8 cellular contexts compared by ENCODE assay signal in the genomic region with DNA sequence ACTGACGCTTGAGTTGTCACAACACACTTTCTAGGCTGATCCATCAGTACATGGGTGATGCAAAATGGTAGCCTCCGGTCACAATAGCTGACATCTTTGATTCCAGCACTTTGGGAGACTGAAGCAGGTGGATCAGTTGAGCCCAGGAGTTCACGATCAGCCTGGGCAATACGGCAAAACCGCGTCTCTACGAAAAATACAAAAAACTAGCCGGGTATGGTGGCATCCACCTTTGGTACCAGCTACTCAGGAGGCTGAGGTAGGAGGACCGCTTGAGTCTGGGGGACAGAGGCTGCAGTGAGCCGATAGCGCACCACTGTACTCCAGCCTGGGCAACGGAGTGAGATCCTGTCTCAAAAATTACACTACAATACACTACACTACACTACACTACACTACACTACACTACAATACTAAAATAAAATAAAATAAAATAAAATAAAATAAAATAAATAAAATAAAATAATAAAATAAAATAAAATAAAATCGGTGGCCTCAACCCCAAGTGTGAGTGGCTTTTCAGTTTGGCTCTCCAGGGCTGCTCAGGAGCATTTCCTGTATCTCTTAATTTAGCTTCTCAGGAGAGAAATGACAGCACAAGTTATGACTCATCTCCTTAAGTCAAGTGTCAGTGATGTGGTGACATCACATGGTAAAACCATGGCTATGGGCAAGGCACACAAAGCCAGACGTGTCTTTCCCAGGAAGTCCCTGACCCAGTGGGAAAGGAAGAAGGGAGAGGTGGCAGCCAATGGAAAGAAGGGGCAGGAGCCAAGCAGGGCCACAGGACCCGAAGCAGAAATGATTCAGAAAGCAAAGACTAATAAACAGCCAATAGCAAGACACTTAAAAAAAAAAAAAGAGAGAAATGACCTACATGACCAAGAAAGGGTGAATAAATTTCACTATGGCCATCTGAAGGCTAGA.
A peak's percentile ranks its signal among the peaks of the same experiment; 100 is the strongest.
DNase-seq lines count a peak whose midpoint lies in the region; ATAC-seq and TF ChIP-seq lines count a peak whose summit lies in the region.

No MANE protein-coding gene starts in this region.

- peak in 1 of 3 donors; percentile 68 for DNase-seq in CD4-positive, CD25-positive, alpha-beta regulatory T cell
- DNase-seq in GM20000 (ENCODE audit: low spot score), result peak; percentile 71
- peak; percentile 84 for DNase-seq in NCI-H2029 (lab: John Stamatoyannopoulos, UW)
- DNase-seq in mammary epithelial cell, result peak; percentile 93
- peak; percentile 32 for DNase-seq in stimulated activated naive B cell treated with anti-CD40 and anti-IgM and Interleukin-4, amounts not matched to agents 10 μg/mL and 1 μg/mL and 100 μg/mL, for 72 hours
- DNase-seq in lower leg skin (ENCODE audit: low spot score in 2 of 2), result no peak
- no peak for DNase-seq in H9

- H2BK20ac ChIP-seq in H9 (ENCODE audit: low read depth, low read length, poor library complexity, severe bottlenecking), result no peak overlapping the region

- 85% methylated on average over 15 of the region's 15 CpGs for WGBS in mammary epithelial cell (ENCODE audit: low coverage, missing lambda C conversion rate)
- 81 to 82% methylated on average over 15 of the region's 15 CpGs for WGBS in lower leg skin, 2 donors
- no CpG with 5 or more reads among the region's 15 CpGs for WGBS in H9 (ENCODE audit: extremely low coverage, insufficient read length, low lambda C conversion rate)

- no peak overlapping the region for H4K8ac ChIP-seq in H9 (replicated peaks; ENCODE audit: insufficient read length, low read depth, low read length)

- no peak overlapping the region for H3K4ac ChIP-seq in H9 (ENCODE audit: low read depth, low read length)

- H2AK5ac ChIP-seq in H9 (ENCODE audit: insufficient read length, low read length), result no peak overlapping the region

- H3K14ac ChIP-seq in H9 (ENCODE audit: insufficient read depth, low read length), result no peak overlapping the region

- H3K27ac Mint-ChIP-seq in CD4-positive, CD25-positive, alpha-beta regulatory T cell, result peak overlapping the region in 1 of 3 donors; percentile 30
- H3K27ac Mint-ChIP-seq in stimulated activated naive B cell treated with anti-CD40 and anti-IgM and Interleukin-4, amounts not matched to agents 10 μg/mL and 1 μg/mL and 100 μg/mL, for 72 hours, result peak overlapping the region; percentile 44
- no peak overlapping the region; a peak in 1 of 7 replicates for H3K27ac Mint-ChIP-seq in H9

- H3K4me3 Mint-ChIP-seq in CD4-positive, CD25-positive, alpha-beta regulatory T cell, result no peak overlapping the region
- H3K4me3 Mint-ChIP-seq in stimulated activated naive B cell treated with anti-CD40 and anti-IgM and Interleukin-4, amounts not matched to agents 10 μg/mL and 1 μg/mL and 100 μg/mL, for 72 hours, result peak overlapping the region in 1 of 2 donors; percentile 36
- H3K4me3 Mint-ChIP-seq in H9, result no peak overlapping the region

- H3K23me2 ChIP-seq in H9 (ENCODE audit: insufficient read length, low read depth, low read length, poor library complexity, severe bottlenecking), result no peaks in the 10 kb centered on the region

- H3K4me2 ChIP-seq in mammary epithelial cell (ENCODE audit: insufficient read depth, low read depth, low read length) (no peak overlapping the region), H9 (ENCODE audit: insufficient read depth, insufficient read length, low read length) (no peak overlapping the region)

- CTCF ChIA-PET in mammary epithelial cell (lab: Charles Lee; ENCODE audit: low non-redundant PET), result no interaction called here

- peaks cover 7% of the 10 kb centered on the region for H3K27me3 ChIP-seq in CD4-positive, CD25-positive, alpha-beta regulatory T cell (ENCODE audit: control insufficient read depth, insufficient read depth, low read length)
- no peaks in the 10 kb centered on the region for H3K27me3 ChIP-seq in mammary epithelial cell (ENCODE audit: insufficient read depth, low read length)
- H3K27me3 ChIP-seq in H9 (ENCODE audit: insufficient read depth, low read length), result no peaks in the 10 kb centered on the region

- H3K18ac ChIP-seq in H9 (ENCODE audit: insufficient read length, low read depth, low read length), result no peak overlapping the region

- H2BK120ac ChIP-seq in H9 (ENCODE audit: low read depth, low read length, poor library complexity, severe bottlenecking), result no peak overlapping the region

- no peak overlapping the region for H2BK5ac ChIP-seq in H9 (ENCODE audit: insufficient read length, low read length)

- TF ChIP-seq CTCF in GM20000 (IDR thresholded peaks at IDR 0.05; ENCODE audit: extremely low read depth, missing control alignments), result no peak
- TF ChIP-seq CTCF in mammary epithelial cell (conservative IDR thresholded peaks at IDR 0.05 in 1 of 2, IDR thresholded peaks at IDR 0.05 in 1 of 2; ENCODE audit: extremely low read depth in 1 of 2, insufficient read depth in 1 of 2, low read depth in 1 of 2, low read length in 2 of 2), result no peak
- no peak for TF ChIP-seq CTCF in lower leg skin (IDR thresholded peaks at IDR 0.05)
- no peak for TF ChIP-seq CTCF in H9 (conservative IDR thresholded peaks at IDR 0.05)

- peaks cover 0 to 3% (median 0%) of the 10 kb centered on the region in 7 donors for H3K9me3 Mint-ChIP-seq in CD4-positive, CD25-positive, alpha-beta regulatory T cell
- H3K9me3 Mint-ChIP-seq in stimulated activated naive B cell treated with anti-CD40 and anti-IgM and Interleukin-4, amounts not matched to agents 10 μg/mL and 1 μg/mL and 100 μg/mL, for 72 hours, result peaks cover 0 to 1% of the 10 kb centered on the region in 2 donors
- H3K9me3 Mint-ChIP-seq in H9, result no peaks in the 10 kb centered on the region; a peak in 1 of 5 replicates

- no peak overlapping the region for H3K56ac ChIP-seq in H9 (ENCODE audit: insufficient read length, low read depth, low read length)

- no peak overlapping the region for H3K4me3 ChIP-seq in CD4-positive, CD25-positive, alpha-beta regulatory T cell (ENCODE audit: low read depth, low read length)
- H3K4me3 ChIP-seq in mammary epithelial cell (replicated peaks in 1 of 3; ENCODE audit: insufficient read depth in 1 of 3, low read depth in 2 of 3, low read length in 3 of 3), result no peak overlapping the region
- no peak overlapping the region for H3K4me3 ChIP-seq in lower leg skin (ENCODE audit: low read depth, poor library complexity, severe bottlenecking)

- no peak overlapping the region for H3K9ac ChIP-seq in mammary epithelial cell (ENCODE audit: insufficient read depth, low read length)
- no peak overlapping the region for H3K9ac ChIP-seq in H9 (ENCODE audit: extremely low read depth, insufficient read length, low read length)

- ATAC-seq in CD4-positive, CD25-positive, alpha-beta regulatory T cell (ENCODE audit: low read depth in 2 of 2), result peak; percentile 35 to 54
- ATAC-seq in stimulated activated naive B cell treated with anti-CD40 and anti-IgM and Interleukin-4, amounts not matched to agents 10 μg/mL and 1 μg/mL and 100 μg/mL, for 72 hours (replicated peaks), result peak; percentile 70 to 86
- ATAC-seq in GM19455 (IDR thresholded peaks at IDR 0.05; ENCODE audit: unreplicated experiment), result no peak

- no peaks in the 10 kb centered on the region for H3K36me3 Mint-ChIP-seq in CD4-positive, CD25-positive, alpha-beta regulatory T cell
- H3K36me3 Mint-ChIP-seq in stimulated activated naive B cell treated with anti-CD40 and anti-IgM and Interleukin-4, amounts not matched to agents 10 μg/mL and 1 μg/mL and 100 μg/mL, for 72 hours, result peaks cover 0 to 3% of the 10 kb centered on the region in 2 donors
- H3K36me3 Mint-ChIP-seq in H9 (ENCODE audit: insufficient read depth in 1 of 3, low read depth in 3 of 3), result no peaks in the 10 kb centered on the region

- H4K91ac ChIP-seq in H9 (ENCODE audit: insufficient read length, low read depth, low read length), result no peak overlapping the region

- in situ Hi-C loops in mammary epithelial cell (cut with MboI; ENCODE audit: low sequenced_read_pairs in 2 of 2), result no loop called here

- H3T11ph ChIP-seq in H9 (ENCODE audit: low read length), result no peak overlapping the region

- peaks cover 7% of the 10 kb centered on the region for H3K4me1 ChIP-seq in CD4-positive, CD25-positive, alpha-beta regulatory T cell (ENCODE audit: control insufficient read depth, insufficient read depth, low read length, poor library complexity, severe bottlenecking)
- no peaks in the 10 kb centered on the region for H3K4me1 ChIP-seq in mammary epithelial cell (ENCODE audit: insufficient read depth, low read length)
- no peaks in the 10 kb centered on the region for H3K4me1 ChIP-seq in H9 (ENCODE audit: insufficient read depth, low read length)

- H4K20me1 ChIP-seq in mammary epithelial cell (ENCODE audit: insufficient read depth, low read length) (no peaks in the 10 kb centered on the region), H9 (ENCODE audit: control insufficient read depth, insufficient read depth, insufficient read length) (no peaks in the 10 kb centered on the region)

- BruUV-seq in mammary epithelial cell (replicated peaks; lab: Mats Ljungman, UMichigan), result no TSS peak

- H3K36me3 ChIP-seq in CD4-positive, CD25-positive, alpha-beta regulatory T cell (ENCODE audit: control insufficient read depth, insufficient read depth, low read length), result no peaks in the 10 kb centered on the region
- H3K36me3 ChIP-seq in mammary epithelial cell (ENCODE audit: insufficient read depth, low read length), result no peaks in the 10 kb centered on the region

- H3K27ac ChIP-seq in CD4-positive, CD25-positive, alpha-beta regulatory T cell (ENCODE audit: insufficient read depth, low read length, poor library complexity, severe bottlenecking), result no peak overlapping the region
- H3K27ac ChIP-seq in mammary epithelial cell (ENCODE audit: insufficient read depth, low read depth, low read length), result no peak overlapping the region
- no peak overlapping the region for H3K27ac ChIP-seq in H9 (ENCODE audit: insufficient read length, low read depth, low read length)

- dilution Hi-C loops in mammary epithelial cell (cut with HindIII; ENCODE audit: low sequenced_read_pairs), result no loop called here

- H3K23ac ChIP-seq in H9 (ENCODE audit: insufficient read length, low read depth, low read length), result no peak overlapping the region

- H2AFZ ChIP-seq in mammary epithelial cell (ENCODE audit: low read depth, low read length) (no peak overlapping the region), H9 (ENCODE audit: low read length) (no peak overlapping the region)

- H4K5ac ChIP-seq in H9 (ENCODE audit: insufficient read length, low read depth, low read length), result no peak overlapping the region

- no peak for TF ChIP-seq POLR2A in lower leg skin (IDR thresholded peaks at IDR 0.05)

- no peak overlapping the region for H2BK15ac ChIP-seq in H9 (ENCODE audit: low read depth, low read length)

- H3K27me3 Mint-ChIP-seq in CD4-positive, CD25-positive, alpha-beta regulatory T cell, result peaks cover 21% of the 10 kb centered on the region
- H3K27me3 Mint-ChIP-seq in stimulated activated naive B cell treated with anti-CD40 and anti-IgM and Interleukin-4, amounts not matched to agents 10 μg/mL and 1 μg/mL and 100 μg/mL, for 72 hours, result peaks cover 0 to 7% of the 10 kb centered on the region in 2 donors
- H3K27me3 Mint-ChIP-seq in H9 (ENCODE audit: low read depth), result peaks cover 6% of the 10 kb centered on the region; the same call in 1 of the 2 replicates

- no peaks in the 10 kb centered on the region for H3K79me2 ChIP-seq in mammary epithelial cell (ENCODE audit: insufficient read depth, low read length)
- H3K79me2 ChIP-seq in H9 (ENCODE audit: insufficient read depth, low read length), result no peaks in the 10 kb centered on the region

- peaks cover 0 to 11% (median 3%) of the 10 kb centered on the region in 4 donors for H3K4me1 Mint-ChIP-seq in CD4-positive, CD25-positive, alpha-beta regulatory T cell
- peaks cover 16% of the 10 kb centered on the region in 2 donors for H3K4me1 Mint-ChIP-seq in stimulated activated naive B cell treated with anti-CD40 and anti-IgM and Interleukin-4, amounts not matched to agents 10 μg/mL and 1 μg/mL and 100 μg/mL, for 72 hours
- peaks cover 2% of the 10 kb centered on the region in 2 experiments; a peak in 3 of 4 replicates for H3K4me1 Mint-ChIP-seq in H9

- intact Hi-C loops in mammary epithelial cell (cut with micrococcal nuclease), result loop anchor here (10.0 kb wide), 1 partner anchor 204 kb away; the partner anchor contains the start of gene DDX52
- intact Hi-C loops in lower leg skin (cut with DNase I; ENCODE audit: low total_unique reads), result no loop called here

- no peak overlapping the region for H2BK12ac ChIP-seq in H9 (ENCODE audit: insufficient read length, low read depth, low read length)

- no peaks in the 10 kb centered on the region for H3K9me3 ChIP-seq in CD4-positive, CD25-positive, alpha-beta regulatory T cell (ENCODE audit: control insufficient read depth in 2 of 2, low read length in 2 of 2)
- no peaks in the 10 kb centered on the region for H3K9me3 ChIP-seq in mammary epithelial cell (replicated peaks; ENCODE audit: insufficient read depth, low read length)
- H3K9me3 ChIP-seq in H9 (ENCODE audit: control insufficient read depth, low read depth, low read length), result no peaks in the 10 kb centered on the region

- H3K79me1 ChIP-seq in H9 (ENCODE audit: insufficient read depth, low read depth, low read length, poor library complexity, severe bottlenecking), result no peaks in the 10 kb centered on the region

Comparison
In these comparisons a context has a peak if more than half of its experiments do, and no peak if none do; other contexts are left out.
1. DNase-seq: peak in GM20000 (single experiment), NCI-H2029 (single experiment), mammary epithelial cell (single experiment) and stimulated activated naive B cell treated with anti-CD40 and anti-IgM and Interleukin-4, amounts not matched to agents 10 μg/mL and 1 μg/mL and 100 μg/mL, for 72 hours (single experiment); none in lower leg skin (0 of 2) and H9 (single experiment).